23 cellular contexts compared by ENCODE assay signal in genomic region chr1:185450917-185451316, GRCh38.
"Had no signal": no experiment of that assay in that cellular context is flagged by ENCODE, and none has a peak within 500 bp of the region (broad histone marks: within the 10 kb centered on the region; RNA-seq: fewer than 3 reads in every experiment).

No MANE protein-coding gene starts in this region.

- ATAC-seq: activated CD8-positive, alpha-beta T cell treated with anti-CD3 and anti-CD28 coated beads for 36 hours; activated T-cell treated with anti-CD3 and anti-CD28 coated beads, Interleukin-2, amount 50 U/mL, for 4 hours; effector memory CD8-positive, alpha-beta T cell; left ventricle myocardium superior; natural killer cell; right cardiac atrium; T-helper 17 cell had no signal

- H3K27ac ChIP-seq: epithelial cell of prostate, suprapubic skin, WERI-Rb-1 had no signal

- H3K4me2 ChIP-seq: smooth muscle cell had no signal

- H3K4me1 Mint-ChIP-seq: activated naive CD4-positive, alpha-beta T cell treated with anti-CD3 and anti-CD28 coated beads, Interleukin-2, amount 50 U/mL, for 24 hours; memory B cell had no signal

- H3K9me3 Mint-ChIP-seq: activated naive CD4-positive, alpha-beta T cell treated with anti-CD3 and anti-CD28 coated beads, Interleukin-2, amount 50 U/mL, for 24 hours; activated T-cell treated with anti-CD3 and anti-CD28 coated beads, Interleukin-2, amount 50 U/mL, for 4 hours; effector memory CD8-positive, alpha-beta T cell; memory B cell had no signal

- H3K4me3 Mint-ChIP-seq: activated CD8-positive, alpha-beta T cell treated with anti-CD3 and anti-CD28 coated beads for 36 hours; activated naive CD4-positive, alpha-beta T cell treated with anti-CD3 and anti-CD28 coated beads, Interleukin-2, amount 50 U/mL, for 24 hours; activated T-cell treated with anti-CD3 and anti-CD28 coated beads, Interleukin-2, amount 50 U/mL, for 4 hours; effector memory CD8-positive, alpha-beta T cell; memory B cell; natural killer cell; T-helper 17 cell; type B pancreatic cell had no signal

- H3K36me3 Mint-ChIP-seq: memory B cell, type B pancreatic cell had no signal

- H3K9me3 ChIP-seq: suprapubic skin had no signal

- DNase-seq: activated CD4-positive, alpha-beta T cell treated with anti-CD3 and anti-CD28 coated beads for 48 hours; activated CD8-positive, alpha-beta T cell treated with anti-CD3 and anti-CD28 coated beads for 36 hours; activated effector memory CD4-positive, alpha-beta T cell treated with Interleukin-2 at 50 U/mL for 16 hours; activated T-cell treated with anti-CD3 and anti-CD28 coated beads, Interleukin-2, amount 50 U/mL, for 4 hours; caudate nucleus; cortex of kidney; effector memory CD8-positive, alpha-beta T cell; kidney; left ventricle myocardium superior; natural killer cell; right cardiac atrium; stimulated activated CD4-positive, alpha-beta T cell treated with anti-CD3 and anti-CD28 coated beads, Interleukin-4, amount 100 ng/mL, for 4 hours; stimulated activated CD8-positive, alpha-beta memory T cell treated with anti-CD3 and anti-CD28 coated beads, Interleukin-4, amount 100 ng/mL, for 48 hours; stimulated activated naive CD4-positive, alpha-beta T cell treated with Interleukin-2 at 50 U/mL for 16 hours; T-helper 17 cell; WERI-Rb-1 had no signal

- H3K27me3 ChIP-seq: suprapubic skin had no signal

- H3K4me3 ChIP-seq: smooth muscle cell, suprapubic skin had no signal

- H3K36me3 ChIP-seq: suprapubic skin, WERI-Rb-1 had no signal

- FAIRE-seq: kidney had no signal

- H3K27me3 Mint-ChIP-seq: activated CD8-positive, alpha-beta T cell treated with anti-CD3 and anti-CD28 coated beads for 36 hours; activated naive CD4-positive, alpha-beta T cell treated with anti-CD3 and anti-CD28 coated beads, Interleukin-2, amount 50 U/mL, for 24 hours; effector memory CD8-positive, alpha-beta T cell; memory B cell; progenitor cell of endocrine pancreas; T-helper 17 cell; type B pancreatic cell had no signal

- H3K4me1 ChIP-seq: suprapubic skin had no signal

- H3K27ac Mint-ChIP-seq: activated CD8-positive, alpha-beta T cell treated with anti-CD3 and anti-CD28 coated beads for 36 hours; activated naive CD4-positive, alpha-beta T cell treated with anti-CD3 and anti-CD28 coated beads, Interleukin-2, amount 50 U/mL, for 24 hours; effector memory CD8-positive, alpha-beta T cell; memory B cell; natural killer cell; T-helper 17 cell; type B pancreatic cell had no signal
